ENCODE assay signal across 1 cellular context in genomic region chr20:24431650-24432049, GRCh38.
TF ChIP-seq lines count a peak whose summit lies in the region.

No MANE protein-coding gene starts in this region.

TF ChIP-seq in A549, 52 proteins besides CTCF, POLR2A, EP300 and RAD21 (continued from another document):
- TF ChIP-seq, protein P1, sequence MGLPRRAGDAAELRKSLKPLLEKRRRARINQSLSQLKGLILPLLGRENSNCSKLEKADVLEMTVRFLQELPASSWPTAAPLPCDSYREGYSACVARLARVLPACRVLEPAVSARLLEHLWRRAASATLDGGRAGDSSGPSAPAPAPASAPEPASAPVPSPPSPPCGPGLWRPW (IDR thresholded peaks at IDR 0.05) = no peak
- TF ChIP-seq BCL3 (IDR thresholded peaks at IDR 0.05) (no peak), PHF8 (IDR thresholded peaks at IDR 0.05; ENCODE audit: borderline replicate concordance, low read depth) (no peak), KDM5A (IDR thresholded peaks at IDR 0.05) (no peak)
